Comparison of ENCODE assay signal across 15 cellular contexts in the genomic region with DNA sequence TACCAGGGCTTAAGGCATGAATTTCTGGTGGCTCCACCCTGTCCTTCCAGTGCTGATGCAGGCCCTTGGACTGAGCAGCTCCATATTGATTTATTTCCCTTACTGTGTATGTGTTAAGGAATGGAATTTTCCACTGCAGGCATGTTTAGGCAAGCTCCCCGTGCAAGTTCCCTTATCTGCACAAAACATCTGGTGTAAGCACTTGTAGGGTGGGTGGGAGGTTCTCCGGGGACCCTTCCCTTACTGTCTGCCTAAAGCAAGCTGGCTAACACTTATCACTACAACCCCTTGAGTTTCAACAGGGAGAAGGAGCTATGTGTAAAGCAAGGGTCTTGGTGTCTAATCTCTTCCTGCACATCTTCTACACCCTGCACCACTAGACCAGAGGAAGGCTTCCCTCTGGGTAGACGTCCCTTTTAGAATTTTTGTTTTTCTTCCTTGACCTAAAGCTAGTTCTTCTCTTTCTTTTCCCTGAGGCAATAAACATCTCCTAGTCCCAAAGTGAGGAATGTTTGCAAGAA. TPM values are rescaled to one million over a fixed set of nuclear protein-coding genes. Genes with fewer than 3 reads are reported as not detected.
A peak's percentile ranks its signal among the peaks of the same experiment; 100 is the strongest.
DNase-seq lines count a peak whose midpoint lies in the region; ATAC-seq and TF ChIP-seq lines count a peak whose summit lies in the region.
"Had no signal": no experiment of that assay in that cellular context is flagged by ENCODE, and none has a peak within 500 bp of the region (broad histone marks: within the 10 kb centered on the region; RNA-seq: fewer than 3 reads in every experiment).

No MANE protein-coding gene starts in this region.

- no peak overlapping the region for H3K4me3 ChIP-seq in BLaER1
- H3K4me3 ChIP-seq in HL-60 (replicated peaks; ENCODE audit: insufficient read depth, low read length) = no peak overlapping the region
- no peak overlapping the region for H3K4me3 ChIP-seq in left lung
- H3K4me3 ChIP-seq: thoracic aorta had no signal

- peak overlapping the region; percentile 57 for H3K27ac ChIP-seq in BLaER1
- peak overlapping the region; percentile 75 for H3K27ac ChIP-seq in HL-60 (replicated peaks)
- peak overlapping the region in 1 of 2 donors; percentile 79 for H3K27ac ChIP-seq in left lung
- H3K27ac ChIP-seq: RWPE1, thoracic aorta had no signal

- H3K9ac ChIP-seq in BLaER1 = no peak overlapping the region

- peaks cover 29% of the 10 kb centered on the region for H3K4me1 ChIP-seq in BLaER1
- H3K4me1 ChIP-seq in left lung = peaks cover 0 to 69% of the 10 kb centered on the region in 2 donors

- H4K20me1 ChIP-seq in BLaER1 = no peaks in the 10 kb centered on the region

- TF ChIP-seq CTCF in HL-60 (IDR thresholded peaks at IDR 0.05; ENCODE audit: insufficient read depth, low read length) (no peak), left lung (IDR thresholded peaks at IDR 0.05) (no peak)

- H3K27me3 ChIP-seq in BLaER1 = no peaks in the 10 kb centered on the region
- H3K27me3 ChIP-seq in HL-60 (ENCODE audit: insufficient read depth, poor library complexity, severe bottlenecking) = no peaks in the 10 kb centered on the region
- H3K27me3 ChIP-seq in left lung = no peaks in the 10 kb centered on the region

- peak in 1 of 2 experiments; percentile 61 for DNase-seq in HL-60 (ENCODE audit: low read depth in 1 of 2, low spot score in 1 of 2)
- DNase-seq in amniotic epithelial cell (ENCODE audit: low read depth) = peak; percentile 55
- no peak for DNase-seq in left lung
- no peak for DNase-seq in NCI-H1105 treated with DMSO at 0.1 percent for 48 hours (lab: John Stamatoyannopoulos, UW)
- no peak for DNase-seq in superior temporal gyrus (ENCODE audit: extremely low spot score)
- DNase-seq: activated CD4-positive, alpha-beta T cell treated with anti-CD3 and anti-CD28 coated beads, Interleukin-2, amount 10 ng/mL, durations not matched to agents 24 days and 14 days; activated naive CD4-positive, alpha-beta T cell treated with anti-CD3 and anti-CD28 coated beads, Interleukin-2, amount 10 ng/mL, durations not matched to agents 7 days and 5 days; AML-193; NCI-H1930; stimulated activated CD4-positive, alpha-beta T cell treated with anti-CD3 and anti-CD28 coated beads, Interleukin-4, amount 100 ng/mL, for 1 hour had no signal

- H3K36me3 ChIP-seq in BLaER1 (no peaks in the 10 kb centered on the region), left lung (no peaks in the 10 kb centered on the region)
- H3K36me3 ChIP-seq: thoracic aorta had no signal

- intact Hi-C loops in left lung (cut with DNase I) = no loop called here

- peak; percentile 28 for ATAC-seq in left lung
- no peak for ATAC-seq in HG02884 (IDR thresholded peaks at IDR 0.05; ENCODE audit: unreplicated experiment)
- ATAC-seq in GM21447 (IDR thresholded peaks at IDR 0.05; ENCODE audit: unreplicated experiment) = no peak

- H3K4me2 ChIP-seq in BLaER1 = peak overlapping the region; percentile 29

- H3K9me3 ChIP-seq in BLaER1 (no peaks in the 10 kb centered on the region), left lung (no peaks in the 10 kb centered on the region)
- H3K9me3 ChIP-seq: thoracic aorta had no signal

RNA-seq across cellular contexts. Expression of a gene that starts 22.0 kb away (rescaled TPM):
- total RNA-seq in left lung = 100 to 1,000 TPM; 115 to 167 TPM

RNA-seq across cellular contexts. Expression of a gene that starts 24.7 kb away (rescaled TPM):
- 10 to 100 TPM; 64.8 to 68.9 TPM for total RNA-seq in left lung
